In the genomic region with DNA sequence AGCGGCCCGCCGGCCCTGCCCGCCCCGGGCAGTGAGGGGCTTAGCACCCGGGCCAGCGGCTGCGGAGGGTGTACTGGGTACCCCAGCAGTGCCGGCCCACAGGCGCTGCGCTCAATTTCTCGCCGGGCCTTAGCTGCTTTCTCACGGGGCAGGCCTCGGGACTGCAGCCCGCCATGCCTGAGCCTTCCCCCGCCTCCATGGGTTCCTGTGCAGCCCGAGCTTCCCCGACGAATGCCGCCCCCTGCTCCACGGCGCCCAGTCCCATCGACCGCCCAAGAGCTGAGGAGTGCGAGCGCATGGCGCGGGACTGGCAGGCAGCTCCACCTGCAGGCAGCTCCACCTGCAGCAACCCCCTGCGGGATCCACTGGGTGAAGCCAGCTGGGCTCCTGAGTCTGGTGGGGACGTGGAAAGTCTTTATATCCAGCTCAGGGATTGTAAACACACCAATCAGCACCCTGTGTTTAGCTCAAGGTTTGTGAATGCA, we compare ENCODE assay signal across 8 cellular contexts. TPM values are rescaled to one million over a fixed set of nuclear protein-coding genes. Genes with fewer than 3 reads are reported as not detected.
DNase-seq lines count a peak whose midpoint lies in the region; ATAC-seq and TF ChIP-seq lines count a peak whose summit lies in the region.
"Not testable (repeated sequence)": the region's sequence is repeated elsewhere in the genome, so short reads cannot be mapped to it uniquely, and the experiment has no call there.

No MANE protein-coding gene starts in this region.

- not testable (repeated sequence) for H3K27ac Mint-ChIP-seq in activated CD8-positive, alpha-beta T cell treated with anti-CD3 and anti-CD28 coated beads, Interleukin-2, amount 10 ng/mL, durations not matched to agents 7 days and 5 days; stimulated activated effector memory CD8-positive, alpha-beta T cell treated with anti-CD3 and anti-CD28 coated beads, Interleukin-12 subunit alpha, Interleukin-12 subunit beta, amount 100 ng/mL, for 72 hours

- intact Hi-C loops in PC-3 (cut with micrococcal nuclease): loop anchor here (1.0 to 2.0 kb wide), 4 partner anchors 30 to 170 kb away; no protein-coding TSS in a partner anchor
- intact Hi-C loops in ovary (cut with DNase I): not testable (repeated sequence)

- WGBS in iPS DF 6.9 (ENCODE audit: insufficient coverage, insufficient read length): no CpG with 5 or more reads among the region's 31 CpGs
- WGBS in ovary, 3 donors: 20 to 24% (median 21%) methylated on average over 31 of the region's 31 CpGs

- not testable (repeated sequence) for H3K79me2 ChIP-seq in PC-3 (ENCODE audit: low read length)

- in situ Hi-C loops in brain microvascular endothelial cell (cut with HindIII; ENCODE audit: low pct_ligation_motif_present, low sequenced_read_pairs): not testable (repeated sequence)

- BruUV-seq in PC-3 (replicated peaks; lab: Mats Ljungman, UMichigan): not testable (repeated sequence)

- ATAC-seq in HG02885 (IDR thresholded peaks at IDR 0.05; ENCODE audit: poor library complexity, unreplicated experiment) (peak; percentile 57), PC-3 (peak; percentile 96)
- ATAC-seq in activated CD8-positive, alpha-beta T cell treated with anti-CD3 and anti-CD28 coated beads, Interleukin-2, amount 10 ng/mL, durations not matched to agents 7 days and 5 days: peak; percentile 92
- ATAC-seq in stimulated activated effector memory CD8-positive, alpha-beta T cell treated with anti-CD3 and anti-CD28 coated beads, Interleukin-12 subunit alpha, Interleukin-12 subunit beta, amount 100 ng/mL, for 72 hours: peak; percentile 44

- DNase-seq in DMS53 (lab: John Stamatoyannopoulos, UW) (peak; percentile 65), PC-3 (peak; percentile 77), ovary (peak in 4 of 5 donors; percentile 33 to 67 (median 50))
- peak; percentile 52 for DNase-seq in activated CD8-positive, alpha-beta T cell treated with anti-CD3 and anti-CD28 coated beads, Interleukin-2, amount 10 ng/mL, durations not matched to agents 7 days and 5 days
- not testable (repeated sequence) for DNase-seq in brain microvascular endothelial cell; iPS DF 6.9 (ENCODE audit: low read depth, low spot score)
- DNase-seq in stimulated activated effector memory CD8-positive, alpha-beta T cell treated with anti-CD3 and anti-CD28 coated beads, Interleukin-12 subunit alpha, Interleukin-12 subunit beta, amount 100 ng/mL, for 72 hours (ENCODE audit: low spot score in 2 of 2): peak in 1 of 2 donors; percentile 52

- POLR2A ChIA-PET in PC-3 (lab: Charles Lee; ENCODE audit: unreplicated experiment): interaction anchor here (0.6 kb wide), 1 partner anchor 152 kb away, joined by 5 read pairs; no protein-coding TSS in a partner anchor
- POLR2A ChIA-PET in activated CD8-positive, alpha-beta T cell treated with anti-CD3 and anti-CD28 coated beads, Interleukin-2, amount 10 ng/mL, durations not matched to agents 7 days and 5 days (lab: Charles Lee): not testable (repeated sequence)

- not testable (repeated sequence) for H4K20me1 ChIP-seq in PC-3 (ENCODE audit: low read length)

- peak overlapping the region; percentile 77 for H2AFZ ChIP-seq in PC-3 (ENCODE audit: low read length)

- peak overlapping the region; percentile 21; the same call in 1 of the 2 replicates for H3K9ac ChIP-seq in PC-3 (ENCODE audit: low read length)

- TF ChIP-seq CTCF in PC-3 (conservative IDR thresholded peaks at IDR 0.05; ENCODE audit: low read depth, low read length): peak; percentile 57
- TF ChIP-seq CTCF in brain microvascular endothelial cell (IDR thresholded peaks at IDR 0.05; ENCODE audit: low read depth, low read length, missing control alignments): peak; percentile 36
- TF ChIP-seq CTCF in ovary (IDR thresholded peaks at IDR 0.05): peak in 1 of 3 donors; percentile 25

- not testable (repeated sequence) for TF ChIP-seq POLR2A in ovary (IDR thresholded peaks at IDR 0.05)

- not testable (repeated sequence) for H3K27me3 ChIP-seq in PC-3 (ENCODE audit: low read length); brain microvascular endothelial cell (replicated peaks); iPS DF 6.9 (ENCODE audit: control insufficient read depth, insufficient read depth, low read length); ovary

- H3K9me3 Mint-ChIP-seq in activated CD8-positive, alpha-beta T cell treated with anti-CD3 and anti-CD28 coated beads, Interleukin-2, amount 10 ng/mL, durations not matched to agents 7 days and 5 days (ENCODE audit: insufficient read depth); stimulated activated effector memory CD8-positive, alpha-beta T cell treated with anti-CD3 and anti-CD28 coated beads, Interleukin-12 subunit alpha, Interleukin-12 subunit beta, amount 100 ng/mL, for 72 hours: not testable (repeated sequence)

- H3K4me1 Mint-ChIP-seq in activated CD8-positive, alpha-beta T cell treated with anti-CD3 and anti-CD28 coated beads, Interleukin-2, amount 10 ng/mL, durations not matched to agents 7 days and 5 days (ENCODE audit: low read depth); stimulated activated effector memory CD8-positive, alpha-beta T cell treated with anti-CD3 and anti-CD28 coated beads, Interleukin-12 subunit alpha, Interleukin-12 subunit beta, amount 100 ng/mL, for 72 hours: not testable (repeated sequence)

- not testable (repeated sequence) for H3K36me3 Mint-ChIP-seq in activated CD8-positive, alpha-beta T cell treated with anti-CD3 and anti-CD28 coated beads, Interleukin-2, amount 10 ng/mL, durations not matched to agents 7 days and 5 days (ENCODE audit: low read depth); stimulated activated effector memory CD8-positive, alpha-beta T cell treated with anti-CD3 and anti-CD28 coated beads, Interleukin-12 subunit alpha, Interleukin-12 subunit beta, amount 100 ng/mL, for 72 hours

- peak overlapping the region; percentile 67 for H3K4me3 Mint-ChIP-seq in activated CD8-positive, alpha-beta T cell treated with anti-CD3 and anti-CD28 coated beads, Interleukin-2, amount 10 ng/mL, durations not matched to agents 7 days and 5 days
- peak overlapping the region; percentile 52 for H3K4me3 Mint-ChIP-seq in stimulated activated effector memory CD8-positive, alpha-beta T cell treated with anti-CD3 and anti-CD28 coated beads, Interleukin-12 subunit alpha, Interleukin-12 subunit beta, amount 100 ng/mL, for 72 hours

- H3K4me3 ChIP-seq in PC-3 (ENCODE audit: low read length): peak overlapping the region; percentile 57
- peak overlapping the region; percentile 22 for H3K4me3 ChIP-seq in brain microvascular endothelial cell (ENCODE audit: low read depth, low read length)
- H3K4me3 ChIP-seq in iPS DF 6.9 (ENCODE audit: low read length): peak overlapping the region; percentile 14; the same call in 1 of the 2 replicates
- H3K4me3 ChIP-seq in ovary: not testable (repeated sequence)

- H3K4me1 ChIP-seq in PC-3 (ENCODE audit: insufficient read depth, low read length); iPS DF 6.9 (ENCODE audit: control insufficient read depth, insufficient read depth, low read length); ovary (ENCODE audit: insufficient read depth): not testable (repeated sequence)

- not testable (repeated sequence) for TF ChIP-seq EP300 in ovary (IDR thresholded peaks at IDR 0.05)

- not testable (repeated sequence) for H3F3A ChIP-seq in PC-3 (ENCODE audit: low read length, unreplicated experiment)

- not testable (repeated sequence) for H3K36me3 ChIP-seq in PC-3 (ENCODE audit: low read depth, low read length); brain microvascular endothelial cell (replicated peaks); iPS DF 6.9 (ENCODE audit: control insufficient read depth, insufficient read depth, low read length); ovary

- not testable (repeated sequence) for H3K9me3 ChIP-seq in PC-3 (ENCODE audit: low read length); iPS DF 6.9 (ENCODE audit: control insufficient read depth, insufficient read depth, low read length); ovary

- CTCF ChIA-PET in PC-3 (lab: Charles Lee): interaction anchor here (0.5 to 2.1 kb wide), 10 partner anchors 24 to 732 kb away, joined by 3 to 16 read pairs (median 5); a partner anchor contains a TSS
- CTCF ChIA-PET in activated CD8-positive, alpha-beta T cell treated with anti-CD3 and anti-CD28 coated beads, Interleukin-2, amount 10 ng/mL, durations not matched to agents 7 days and 5 days (lab: Charles Lee): interaction anchor here (1.0 to 2.3 kb wide), 9 partner anchors 9 to 170 kb away, joined by 3 to 15 read pairs (median 4); no protein-coding TSS in a partner anchor

- peak overlapping the region; percentile 80 for H3K4me2 ChIP-seq in PC-3 (ENCODE audit: low read length)

- H3K27ac ChIP-seq in PC-3 (ENCODE audit: low read length); brain microvascular endothelial cell; iPS DF 6.9 (ENCODE audit: low read length); ovary: not testable (repeated sequence)

- not testable (repeated sequence) for H3K9me2 ChIP-seq in PC-3 (replicated peaks; ENCODE audit: low read length)

- H3K27me3 Mint-ChIP-seq in activated CD8-positive, alpha-beta T cell treated with anti-CD3 and anti-CD28 coated beads, Interleukin-2, amount 10 ng/mL, durations not matched to agents 7 days and 5 days (ENCODE audit: low read depth): peaks cover 21% of the 10 kb centered on the region

RNA-seq across cellular contexts. Expression of a gene that starts 48.5 kb away (rescaled TPM):
- 0.29 TPM in 1 of 2 replicates, not detected in the other for total RNA-seq in PC-3 (2014; rRNA removed)
- total RNA-seq in activated CD8-positive, alpha-beta T cell treated with anti-CD3 and anti-CD28 coated beads, Interleukin-2, amount 10 ng/mL, durations not matched to agents 7 days and 5 days: 1 to 10 TPM; 2.9 TPM
- total RNA-seq in ovary: under 1 TPM in 4 of 7 donors, not detected in 3; 0.10 to 0.31 (median 0.16) TPM
- polyA plus RNA-seq in ovary: under 1 TPM; 0.02 to 0.45 TPM

Comparison
In these comparisons a context has a peak if more than half of its experiments do, and no peak if none do; other contexts are left out.
1. ATAC-seq: peak in every context shown above with its lines; median percentile 96 in PC-3; 92 in activated CD8-positive, alpha-beta T cell treated with anti-CD3 and anti-CD28 coated beads, Interleukin-2, amount 10 ng/mL, durations not matched to agents 7 days and 5 days; 57 in HG02885; 44 in stimulated activated effector memory CD8-positive, alpha-beta T cell treated with anti-CD3 and anti-CD28 coated beads, Interleukin-12 subunit alpha, Interleukin-12 subunit beta, amount 100 ng/mL, for 72 hours.